17 cellular contexts compared by ENCODE assay signal in the genomic region with DNA sequence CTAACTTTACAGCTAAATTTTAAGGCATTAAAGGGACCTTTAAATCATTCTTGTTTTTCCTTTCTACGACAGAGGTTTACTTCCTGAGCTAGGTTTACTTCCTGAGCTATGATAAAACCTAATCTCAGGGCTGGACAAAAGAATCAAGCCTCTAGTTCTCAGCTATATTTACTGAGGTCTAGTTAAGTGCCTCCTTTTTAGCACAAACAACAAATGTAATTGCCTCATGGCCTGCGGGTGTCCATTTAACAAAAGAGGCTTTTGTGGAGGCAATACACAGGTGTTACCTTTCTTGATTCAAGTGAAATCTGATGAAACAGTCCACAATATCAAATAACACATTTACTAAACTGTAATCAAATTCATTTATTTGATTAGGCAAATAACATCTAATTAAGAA.
DNase-seq lines count a peak whose midpoint lies in the region; ATAC-seq and TF ChIP-seq lines count a peak whose summit lies in the region.
"Had no signal": no experiment of that assay in that cellular context is flagged by ENCODE, and none has a peak within 500 bp of the region (broad histone marks: within the 10 kb centered on the region; RNA-seq: fewer than 3 reads in every experiment).

No MANE protein-coding gene starts in this region.

- no peak overlapping the region for H3K27ac Mint-ChIP-seq in neural progenitor cell
- H3K27ac Mint-ChIP-seq: B cell had no signal

- H3K79me2 ChIP-seq in neural progenitor cell (ENCODE audit: low read depth): peaks cover 37% of the 10 kb centered on the region

- H3F3A ChIP-seq in neural progenitor cell (ENCODE audit: low read depth): peaks cover 55% of the 10 kb centered on the region

- peak overlapping the region; percentile 71 for H3K4me2 ChIP-seq in neural progenitor cell

- no peak for ATAC-seq in left lobe of liver
- ATAC-seq: esophagus mucosa had no signal

- H4K20me1 ChIP-seq in neural progenitor cell (ENCODE audit: low read depth): no peaks in the 10 kb centered on the region

- H3K36me3 Mint-ChIP-seq in neural progenitor cell: peaks cover 18% of the 10 kb centered on the region

- H3K4me1 ChIP-seq in neural progenitor cell: peaks cover 65% of the 10 kb centered on the region
- H3K4me1 ChIP-seq: right atrium auricular region had no signal

- TF ChIP-seq CTCF in neural progenitor cell (IDR thresholded peaks at IDR 0.05): no peak

- H3K4me3 ChIP-seq in neural progenitor cell: peak overlapping the region; percentile 25
- H3K4me3 ChIP-seq: coronary artery, right atrium auricular region had no signal

- H3K36me3 ChIP-seq in neural progenitor cell: no peaks in the 10 kb centered on the region
- H3K36me3 ChIP-seq: right atrium auricular region had no signal

- H2AFZ ChIP-seq in neural progenitor cell (replicated peaks): no peak overlapping the region

- no peaks in the 10 kb centered on the region for H3K9me3 ChIP-seq in neural progenitor cell (ENCODE audit: low read depth)
- H3K9me3 ChIP-seq: right atrium auricular region had no signal

- peak; percentile 68 for DNase-seq in NCI-H1048 (lab: John Stamatoyannopoulos, UW)
- peak; percentile 95 to 100 for DNase-seq in NCI-H2081 (lab: John Stamatoyannopoulos, UW)
- peak; percentile 96 for DNase-seq in NCI-H774 (lab: John Stamatoyannopoulos, UW)
- peak; percentile 70 for DNase-seq in neural progenitor cell (ENCODE audit: low spot score)
- no peak for DNase-seq in left lobe of liver (ENCODE audit: low spot score)
- DNase-seq in KBM-7: no peak
- DNase-seq in T-helper 9 cell: no peak
- DNase-seq: activated CD4-positive, CD25-positive, alpha-beta regulatory T cell treated with anti-CD3 and anti-CD28 coated beads, Interleukin-2, amount 50 U/mL, for 72 hours; activated CD8-positive, alpha-beta memory T cell treated with anti-CD3 and anti-CD28 coated beads, Interleukin-2, amount 50 U/mL, for 4 hours; activated naive CD4-positive, alpha-beta T cell; mesenchymal stem cell had no signal

- peaks cover 8% of the 10 kb centered on the region for H3K9me3 Mint-ChIP-seq in neural progenitor cell
- H3K9me3 Mint-ChIP-seq: neural crest cell had no signal

- H3K27me3 Mint-ChIP-seq in neural progenitor cell (ENCODE audit: insufficient read depth, low read depth): peaks cover 2% of the 10 kb centered on the region
- H3K27me3 Mint-ChIP-seq: B cell had no signal

- H3K4me1 Mint-ChIP-seq in neural progenitor cell: peaks cover 2% of the 10 kb centered on the region
- H3K4me1 Mint-ChIP-seq: B cell, neural crest cell had no signal

- peak overlapping the region; percentile 93 for H3K27ac ChIP-seq in neural progenitor cell
- H3K27ac ChIP-seq: coronary artery, right atrium auricular region, RWPE1 had no signal

- no peak overlapping the region for H3K9ac ChIP-seq in neural progenitor cell

- no peaks in the 10 kb centered on the region for H3K27me3 ChIP-seq in neural progenitor cell
- H3K27me3 ChIP-seq: right atrium auricular region had no signal

- in situ Hi-C loops in KBM-7 (cut with MboI; ENCODE audit: low pct_unique_long_range_greater_than_20kb, low sequenced_read_pairs): no loop called here

- H3K4me3 Mint-ChIP-seq in neural progenitor cell: no peak overlapping the region
- H3K4me3 Mint-ChIP-seq: B cell, neural crest cell had no signal

Comparison
In these comparisons a context has a peak if more than half of its experiments do, and no peak if none do; other contexts are left out.
1. DNase-seq: peak in NCI-H1048 (single experiment), NCI-H2081 (2 of 2), NCI-H774 (single experiment) and neural progenitor cell (single experiment); none in left lobe of liver (single experiment), KBM-7 (single experiment) and T-helper 9 cell (single experiment).